Comparison of ENCODE assay signal across 15 cellular contexts in genomic region chr3:117146571-117146970, GRCh38.
A peak's percentile ranks its signal among the peaks of the same experiment; 100 is the strongest.
DNase-seq lines count a peak whose midpoint lies in the region; TF ChIP-seq lines count a peak whose summit lies in the region.
"Had no signal": no experiment of that assay in that cellular context is flagged by ENCODE, and none has a peak within 500 bp of the region (broad histone marks: within the 10 kb centered on the region; RNA-seq: fewer than 3 reads in every experiment).

No MANE protein-coding gene starts in this region.

- peaks cover 11% of the 10 kb centered on the region for H3F3A ChIP-seq in neural progenitor cell (ENCODE audit: low read depth)

- DNase-seq in iPS-NIHi7 (ENCODE audit: extremely low spot score) (peak; percentile 15), neural progenitor cell (ENCODE audit: low spot score) (no peak), epidermal melanocyte (ENCODE audit: insufficient read length, low spot score) (no peak), G401 (ENCODE audit: low spot score) (no peak)
- DNase-seq in activated CD8-positive, alpha-beta memory T cell treated with anti-CD3 and anti-CD28 coated beads, Interleukin-2, amount 50 U/mL, for 48 hours = no peak
- DNase-seq: AML-193; Caco-2; CD4-positive, alpha-beta T cell; GDM1; GM23248; H7; HFFc6 had no signal

- H3K36me3 ChIP-seq in neural progenitor cell = no peaks in the 10 kb centered on the region

- peak overlapping the region; percentile 44 for H3K4me2 ChIP-seq in neural progenitor cell

- H3K27me3 ChIP-seq in neural progenitor cell = no peaks in the 10 kb centered on the region

- no peaks in the 10 kb centered on the region for H3K9me3 ChIP-seq in neural progenitor cell (ENCODE audit: low read depth)
- H3K9me3 ChIP-seq: Caco-2 had no signal

- no peaks in the 10 kb centered on the region for H4K20me1 ChIP-seq in neural progenitor cell (ENCODE audit: low read depth)

- in situ Hi-C loops in G401 (cut with HindIII; ENCODE audit: low sequenced_read_pairs) = no loop called here

- H3K4me1 Mint-ChIP-seq in neural progenitor cell = peaks cover 13% of the 10 kb centered on the region

- H3K36me3 Mint-ChIP-seq in neural progenitor cell = no peaks in the 10 kb centered on the region

- H3K27ac Mint-ChIP-seq in neural progenitor cell = no peak overlapping the region
- H3K27ac Mint-ChIP-seq: CD4-positive, alpha-beta T cell; HFFc6 had no signal

- H3K79me2 ChIP-seq in neural progenitor cell (ENCODE audit: low read depth) = no peaks in the 10 kb centered on the region

- peak overlapping the region; percentile 88 for H3K27ac ChIP-seq in VCaP
- no peak overlapping the region for H3K27ac ChIP-seq in neural progenitor cell
- H3K27ac ChIP-seq: C4-2B, GM23248, HL-60 had no signal

- no peak overlapping the region for H3K4me3 ChIP-seq in neural progenitor cell
- H3K4me3 ChIP-seq: GM23248 had no signal

- H3K4me3 Mint-ChIP-seq in neural progenitor cell = no peak overlapping the region
- H3K4me3 Mint-ChIP-seq: CD4-positive, alpha-beta T cell; HFFc6 had no signal

- H3K4me1 ChIP-seq in neural progenitor cell = peaks cover 38% of the 10 kb centered on the region
- H3K4me1 ChIP-seq: Caco-2 had no signal

- H2AFZ ChIP-seq in neural progenitor cell (replicated peaks) = no peak overlapping the region

- TF ChIP-seq CTCF in VCaP (conservative IDR thresholded peaks at IDR 0.05) = no peak
- no peak for TF ChIP-seq CTCF in neural progenitor cell (IDR thresholded peaks at IDR 0.05)

- no peaks in the 10 kb centered on the region for H3K9me3 Mint-ChIP-seq in neural progenitor cell

- no peak overlapping the region for H3K9ac ChIP-seq in neural progenitor cell
- H3K9ac ChIP-seq: GM23248 had no signal

- H3K27me3 Mint-ChIP-seq in neural progenitor cell (ENCODE audit: insufficient read depth, low read depth) = peaks cover 2% of the 10 kb centered on the region
- H3K27me3 Mint-ChIP-seq: CD4-positive, alpha-beta T cell had no signal
